29 cellular contexts compared by ENCODE assay signal in the genomic region with DNA sequence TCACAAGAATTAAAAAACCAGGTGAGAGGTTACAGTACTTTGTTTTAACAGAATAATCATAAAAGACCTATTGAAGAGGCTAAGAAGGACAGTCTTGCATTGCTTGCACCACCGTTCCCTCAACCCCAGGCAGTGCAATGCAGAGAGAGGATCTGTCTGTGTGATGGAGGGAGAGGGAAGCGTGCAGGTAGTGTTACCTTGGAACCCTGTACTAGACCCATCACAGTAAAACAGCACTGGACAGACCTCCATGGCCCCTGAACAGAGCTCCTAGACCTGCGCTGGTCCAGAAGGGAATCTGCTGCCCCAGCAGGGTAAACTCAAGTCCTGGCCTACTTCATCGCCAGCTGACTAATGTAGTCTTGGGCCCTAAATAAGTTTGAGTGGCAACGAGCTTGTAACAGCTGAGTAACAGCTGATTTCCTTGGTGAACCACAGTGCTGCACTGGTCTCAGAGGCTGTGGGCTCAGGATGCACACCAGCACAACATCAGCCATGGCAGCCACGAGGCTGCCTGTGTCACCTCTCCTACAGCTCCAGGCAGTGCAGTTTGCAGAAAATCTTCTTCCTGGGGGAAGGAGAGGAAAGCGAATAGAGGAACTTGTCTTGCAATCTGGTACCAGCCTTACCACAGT.
"Had no signal": no experiment of that assay in that cellular context is flagged by ENCODE, and none has a peak within 500 bp of the region (broad histone marks: within the 10 kb centered on the region; RNA-seq: fewer than 3 reads in every experiment).

No MANE protein-coding gene starts in this region.

- H3K4me3 ChIP-seq: gastrocnemius medialis, left ventricle myocardium inferior, mucosa of descending colon, ovary, sigmoid colon, smooth muscle cell, testis, transverse colon, uterus had no signal

- H3K27ac ChIP-seq: gastrocnemius medialis, left ventricle myocardium inferior, ovary, sigmoid colon, testis, transverse colon, uterus, WERI-Rb-1 had no signal

- H3K4me1 ChIP-seq: gastrocnemius medialis, sigmoid colon, testis, transverse colon, uterus had no signal

- H3K27ac Mint-ChIP-seq: effector memory CD8-positive, alpha-beta T cell; nephron; progenitor cell of endocrine pancreas; T-helper 17 cell had no signal

- DNase-seq: activated CD4-positive, alpha-beta T cell treated with anti-CD3 and anti-CD28 coated beads for 48 hours; activated CD4-positive, alpha-beta T cell treated with anti-CD3 and anti-CD28 coated beads, Interleukin-2, amount 50 U/mL, for 48 hours; activated CD8-positive, alpha-beta memory T cell treated with anti-CD3 and anti-CD28 coated beads for 24 hours; activated effector memory CD4-positive, alpha-beta T cell treated with Interleukin-2 at 50 U/mL for 16 hours; activated naive CD4-positive, alpha-beta T cell treated with Interleukin-2 at 50 U/mL for 16 hours; amygdala; cortex of kidney; effector memory CD8-positive, alpha-beta T cell; erythroblast; gastrocnemius medialis; glutamatergic neuron; left ventricle myocardium inferior; mucosa of descending colon; ovary; retina; sigmoid colon; stimulated activated CD4-positive, alpha-beta T cell treated with anti-CD3 and anti-CD28 coated beads, Interleukin-1b, Interleukin-23, amount 100 ng/mL, for 48 hours; stimulated activated CD4-positive, alpha-beta T cell treated with anti-CD3 and anti-CD28 coated beads, Interleukin-4, amount 100 ng/mL, for 4 hours; stimulated activated CD8-positive, alpha-beta memory T cell treated with anti-CD3 and anti-CD28 coated beads, Interleukin-4, amount 100 ng/mL, for 48 hours; stimulated activated naive CD4-positive, alpha-beta T cell; T-helper 17 cell; T1000; testis; transverse colon; uterus; WERI-Rb-1 had no signal

- ATAC-seq: effector memory CD8-positive, alpha-beta T cell; gastrocnemius medialis; mucosa of descending colon; T-helper 17 cell had no signal

- H3K9me3 ChIP-seq: gastrocnemius medialis, left ventricle myocardium inferior, mucosa of descending colon, sigmoid colon, testis, transverse colon, uterus had no signal

- H3K4me3 Mint-ChIP-seq: effector memory CD8-positive, alpha-beta T cell; nephron; T-helper 17 cell had no signal

- H3K27me3 Mint-ChIP-seq: effector memory CD8-positive, alpha-beta T cell; progenitor cell of endocrine pancreas; T-helper 17 cell had no signal

- H3K4me2 ChIP-seq: smooth muscle cell had no signal

- H3K4me1 Mint-ChIP-seq: nephron, T-helper 17 cell had no signal

- H3K36me3 ChIP-seq: gastrocnemius medialis, left ventricle myocardium inferior, ovary, sigmoid colon, transverse colon, uterus, WERI-Rb-1 had no signal

- H3K27me3 ChIP-seq: gastrocnemius medialis, ovary, sigmoid colon, testis, transverse colon, uterus had no signal
